Comparison of ENCODE assay signal across 19 cellular contexts in the genomic region with DNA sequence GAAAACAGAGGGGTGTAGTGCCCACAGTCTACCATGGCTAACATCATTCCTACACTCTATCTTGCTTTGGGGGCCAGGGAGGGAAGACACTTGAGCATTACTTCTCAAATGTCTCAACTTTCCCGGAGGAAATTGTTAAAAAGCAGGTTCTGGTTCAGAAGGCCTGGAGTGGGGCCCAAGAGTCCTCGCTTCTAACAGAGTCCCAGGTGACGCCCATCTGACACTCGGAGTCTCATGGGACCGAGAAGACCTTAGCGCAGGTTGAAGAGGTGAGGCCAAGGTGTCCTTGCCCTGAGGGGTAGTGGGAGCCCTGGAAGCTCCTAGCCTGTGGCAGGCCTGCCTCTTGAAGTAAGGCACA. TPM values are rescaled to one million over a fixed set of nuclear protein-coding genes. Genes with fewer than 3 reads are reported as not detected.
DNase-seq lines count a peak whose midpoint lies in the region; ATAC-seq and TF ChIP-seq lines count a peak whose summit lies in the region.
"Had no signal": no experiment of that assay in that cellular context is flagged by ENCODE, and none has a peak within 500 bp of the region (broad histone marks: within the 10 kb centered on the region; RNA-seq: fewer than 3 reads in every experiment).

No MANE protein-coding gene starts in this region.

- no peaks in the 10 kb centered on the region for H3K36me3 Mint-ChIP-seq in GM23338 (ENCODE audit: low read depth)

- peaks cover 16% of the 10 kb centered on the region; the same call in 1 of the 2 replicates for H3K4me1 ChIP-seq in GM23338 (ENCODE audit: insufficient read depth)
- H3K4me1 ChIP-seq in esophagus squamous epithelium = peaks cover 5 to 48% (median 9%) of the 10 kb centered on the region in 3 donors
- H3K4me1 ChIP-seq in neutrophil (ENCODE audit: control insufficient read depth in 1 of 2, insufficient read depth in 1 of 2, low read depth in 1 of 2, low read length in 1 of 2) = peaks cover 14 to 22% of the 10 kb centered on the region in 2 experiments
- H3K4me1 ChIP-seq: gastrocnemius medialis had no signal

- H3K27ac ChIP-seq in GM23338 (ENCODE audit: low read depth) = no peak overlapping the region
- H3K27ac ChIP-seq in KOPT-K1 (ENCODE audit: low read depth, low read length, poor library complexity, severe bottlenecking) = peak overlapping the region; percentile 25
- H3K27ac ChIP-seq in esophagus squamous epithelium = peak overlapping the region; percentile 18 to 81 (median 62)
- H3K27ac ChIP-seq in neutrophil = peak overlapping the region; percentile 61

- H3F3A ChIP-seq in GM23338 (replicated peaks; ENCODE audit: low read depth) = 0 out of 2 replicates have a peak, but pooled peaks cover under 1% of the 10 kb centered on the region

- TF ChIP-seq CTCF in GM23338 (conservative IDR thresholded peaks at IDR 0.05; ENCODE audit: low read depth in 2 of 2) = no peak
- TF ChIP-seq CTCF in esophagus squamous epithelium (IDR thresholded peaks at IDR 0.05) = no peak
- no peak for TF ChIP-seq CTCF in neutrophil (IDR thresholded peaks at IDR 0.05)
- TF ChIP-seq CTCF in lower leg skin (IDR thresholded peaks at IDR 0.05) = no peak

- H2AFZ ChIP-seq in GM23338 = 0 out of 2 replicates have a peak overlapping the region, but pooled peaks have one; percentile 47

- H4K20me1 ChIP-seq in GM23338 (replicated peaks; ENCODE audit: insufficient read depth) = no peaks in the 10 kb centered on the region

- no peak for ATAC-seq in GM23338
- ATAC-seq: SK-N-SH treated with all-trans-retinoic acid at 6 μM for 48 hours had no signal

- H3K4me2 ChIP-seq in GM23338 = 0 out of 2 replicates have a peak overlapping the region, but pooled peaks have one; percentile 14

- no peaks in the 10 kb centered on the region; the same call in 1 of the 3 replicates for H3K9me3 Mint-ChIP-seq in GM23338
- H3K9me3 Mint-ChIP-seq: HFFc6, IgD-negative memory B cell had no signal

- H3K4me3 ChIP-seq in GM23338 (no peak overlapping the region), esophagus squamous epithelium (no peak overlapping the region), neutrophil (ENCODE audit: low read depth in 1 of 2, low read length in 1 of 2) (no peak overlapping the region), lower leg skin (ENCODE audit: low read depth, poor library complexity, severe bottlenecking) (no peak overlapping the region)
- H3K4me3 ChIP-seq: gastrocnemius medialis, lung had no signal

- no peaks in the 10 kb centered on the region for H3K36me3 ChIP-seq in GM23338 (ENCODE audit: insufficient read depth)
- no peaks in the 10 kb centered on the region for H3K36me3 ChIP-seq in KOPT-K1 (ENCODE audit: insufficient read depth, low read length)
- no peaks in the 10 kb centered on the region for H3K36me3 ChIP-seq in esophagus squamous epithelium
- no peaks in the 10 kb centered on the region for H3K36me3 ChIP-seq in neutrophil
- H3K36me3 ChIP-seq: gastrocnemius medialis had no signal

- peaks cover 22% of the 10 kb centered on the region for H3K27me3 Mint-ChIP-seq in GM23338 (ENCODE audit: insufficient read depth, low read depth, poor library complexity)
- H3K27me3 Mint-ChIP-seq: IgD-negative memory B cell, type B pancreatic cell had no signal

- 75% methylated on average over 2 of the region's 6 CpGs; no CpG with 5 or more reads in 1 of the 2 donors for WGBS in esophagus squamous epithelium, 2 donors
- WGBS in lower leg skin, 2 donors = 89 to 94% methylated on average over 6 of the region's 6 CpGs

- no peak for TF ChIP-seq POLR2A in esophagus squamous epithelium (IDR thresholded peaks at IDR 0.05)
- TF ChIP-seq POLR2A in erythroblast (IDR thresholded peaks at IDR 0.05; ENCODE audit: low read length) = no peak
- TF ChIP-seq POLR2A in lower leg skin (IDR thresholded peaks at IDR 0.05) = no peak

- intact Hi-C loops in esophagus squamous epithelium (cut with DNase I) (no loop called here), lower leg skin (cut with DNase I; ENCODE audit: low total_unique reads) (no loop called here)

- H3K4me1 Mint-ChIP-seq in GM23338 = peaks cover 43% of the 10 kb centered on the region

- H3K27me3 ChIP-seq in GM23338 (ENCODE audit: insufficient read depth) (no peaks in the 10 kb centered on the region), esophagus squamous epithelium (no peaks in the 10 kb centered on the region), neutrophil (no peaks in the 10 kb centered on the region)
- H3K27me3 ChIP-seq: gastrocnemius medialis had no signal

- H3K9me3 ChIP-seq in KOPT-K1 (ENCODE audit: insufficient read depth, low read length, poor library complexity, severe bottlenecking) (no peaks in the 10 kb centered on the region), esophagus squamous epithelium (no peaks in the 10 kb centered on the region), neutrophil (no peaks in the 10 kb centered on the region)
- H3K9me3 ChIP-seq: gastrocnemius medialis had no signal

- no peak for DNase-seq in GM23338 (ENCODE audit: low spot score)
- no peak for DNase-seq in esophagus squamous epithelium (lab: John Stamatoyannopoulos, UW)
- no peak for DNase-seq in erythroblast (lab: John Stamatoyannopoulos, UW)
- DNase-seq in RPMI8226 = no peak
- no peak for DNase-seq in lower leg skin (ENCODE audit: low spot score in 2 of 2)
- DNase-seq in NCI-H2227 (lab: John Stamatoyannopoulos, UW; ENCODE audit: unreplicated experiment) = no peak
- DNase-seq: activated CD4-positive, alpha-beta T cell treated with anti-CD3 and anti-CD28 coated beads, Interleukin-2, amount 50 U/mL, for 4 hours; DMS53; gastrocnemius medialis; HFFc6; NCI-H2107; nucleus accumbens; stimulated activated CD4-positive, alpha-beta T cell treated with anti-CD3 and anti-CD28 coated beads, Interleukin-2, amount 100 ng/mL, for 24 hours had no signal

- H3K4me3 Mint-ChIP-seq in GM23338 = no peak overlapping the region
- H3K4me3 Mint-ChIP-seq: HFFc6, IgD-negative memory B cell, type B pancreatic cell had no signal

- no peak overlapping the region for H3K27ac Mint-ChIP-seq in GM23338
- H3K27ac Mint-ChIP-seq: HFFc6, IgD-negative memory B cell, type B pancreatic cell had no signal

- H3K79me2 ChIP-seq in GM23338 (replicated peaks; ENCODE audit: insufficient read depth) = no peaks in the 10 kb centered on the region

- no peaks in the 10 kb centered on the region for H3K9me2 ChIP-seq in GM23338 (ENCODE audit: insufficient read depth)

TF ChIP-seq in GM23338, 12 proteins besides CTCF, POLR2A, EP300 and RAD21 (continues in another document):
- no peak for TF ChIP-seq EZH2 (IDR thresholded peaks at IDR 0.05; ENCODE audit: low read depth, unreplicated experiment)

RNA-seq across cellular contexts. Expression of gene ZFP36L2, which starts 40.1 kb away (rescaled TPM):
- total RNA-seq in GM23338 (2014; rRNA removed; shearing (Covaris generic)) = 37.9 and 43.0 TPM in 2 replicates
- 38.4 and 39.6 TPM in 2 replicates for polyA plus RNA-seq in GM23338 (2016; fragmentation: Nextera tagmentation; extraction: Ambion mirVana)
- total RNA-seq in esophagus squamous epithelium = 10 to 100 TPM; 26.6 to 87.7 (median 41.8) TPM
- total RNA-seq in lower leg skin = 100 to 1,000 TPM; 137 to 329 (median 147) TPM
